Comparison of ENCODE assay signal across 15 cellular contexts in the genomic region with DNA sequence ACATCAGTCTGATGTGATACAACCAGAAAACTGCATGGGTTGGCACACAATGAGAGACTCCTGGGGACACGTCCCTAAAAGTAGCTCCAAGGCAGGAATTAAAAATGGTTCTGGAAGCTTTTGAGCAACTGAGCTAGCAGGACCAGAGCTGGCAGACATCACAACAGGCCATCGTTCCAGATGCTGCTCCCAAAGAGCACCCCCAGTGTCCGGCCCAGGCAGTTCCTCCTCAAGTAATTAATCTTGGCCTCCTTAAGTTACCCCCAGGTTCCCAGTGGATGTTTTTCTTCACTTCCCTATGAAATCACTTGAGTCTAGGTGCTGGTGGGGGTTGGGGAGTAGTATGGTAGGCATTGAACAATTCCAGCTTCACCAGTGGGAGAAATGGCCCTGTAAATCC.
"Had no signal": no experiment of that assay in that cellular context is flagged by ENCODE, and none has a peak within 500 bp of the region (broad histone marks: within the 10 kb centered on the region; RNA-seq: fewer than 3 reads in every experiment).

No MANE protein-coding gene starts in this region.

- H3K4me3 ChIP-seq: gastrocnemius medialis, heart right ventricle, skin epidermis, thyroid gland, uterus had no signal

- H3K4me3 Mint-ChIP-seq: activated CD4-positive, alpha-beta memory T cell treated with anti-CD3 and anti-CD28 coated beads, Interleukin-2, amount 10 ng/mL, durations not matched to agents 7 days and 5 days; activated naive CD8-positive, alpha-beta T cell; neural crest cell had no signal

- H3K27ac Mint-ChIP-seq: activated CD4-positive, alpha-beta memory T cell treated with anti-CD3 and anti-CD28 coated beads, Interleukin-2, amount 10 ng/mL, durations not matched to agents 7 days and 5 days; activated naive CD8-positive, alpha-beta T cell had no signal

- ATAC-seq: gastrocnemius medialis, heart right ventricle, left ventricle myocardium superior had no signal

- H3K36me3 Mint-ChIP-seq: activated naive CD8-positive, alpha-beta T cell had no signal

- H3K27ac ChIP-seq: brain microvascular endothelial cell, gastrocnemius medialis, heart right ventricle, skin epidermis, thyroid gland, uterus had no signal

- H3K4me1 Mint-ChIP-seq: activated CD4-positive, alpha-beta memory T cell treated with anti-CD3 and anti-CD28 coated beads, Interleukin-2, amount 10 ng/mL, durations not matched to agents 7 days and 5 days had no signal

- H3K36me3 ChIP-seq: brain microvascular endothelial cell, gastrocnemius medialis, heart right ventricle, thyroid gland, uterus had no signal

- H3K4me1 ChIP-seq: gastrocnemius medialis, heart right ventricle, uterus had no signal

- H3K27me3 ChIP-seq: brain microvascular endothelial cell, gastrocnemius medialis, heart right ventricle, thyroid gland, uterus had no signal

- H3K27me3 Mint-ChIP-seq: activated CD4-positive, alpha-beta memory T cell treated with anti-CD3 and anti-CD28 coated beads, Interleukin-2, amount 10 ng/mL, durations not matched to agents 7 days and 5 days; activated naive CD8-positive, alpha-beta T cell had no signal

- H3K9me3 ChIP-seq: gastrocnemius medialis, thyroid gland, uterus had no signal

- DNase-seq: activated CD4-positive, alpha-beta memory T cell treated with anti-CD3 and anti-CD28 coated beads, Interleukin-2, amount 10 ng/mL, durations not matched to agents 7 days and 5 days; activated gamma-delta T cell; activated T-cell treated with anti-CD3 and anti-CD28 coated beads, Interleukin-2, amount 50 U/mL, for 48 hours; amygdala; brain microvascular endothelial cell; cerebellar nuclear complex; gastrocnemius medialis; heart right ventricle; left ventricle myocardium superior; retina; thyroid gland; uterus had no signal
